7 cellular contexts compared by ENCODE assay signal in genomic region chr6:163406320-163406719, GRCh38.
DNase-seq lines count a peak whose midpoint lies in the region; ATAC-seq and TF ChIP-seq lines count a peak whose summit lies in the region.

No MANE protein-coding gene starts in this region.

- ATAC-seq in GM21447 (IDR thresholded peaks at IDR 0.05; ENCODE audit: unreplicated experiment) = peak; percentile 14

- H3K4me3 ChIP-seq in NB4 (ENCODE audit: low read depth, low read length) (peak overlapping the region; percentile 56), foreskin fibroblast (ENCODE audit: low read depth in 1 of 2, low read length in 2 of 2) (peak overlapping the region; percentile 22 to 57)

- DNase-seq in NB4 (ENCODE audit: low read depth) = no peak
- no peak for DNase-seq in foreskin fibroblast
- no peak for DNase-seq in substantia nigra (lab: John Stamatoyannopoulos, UW)
- no peak for DNase-seq in DMS79 (lab: John Stamatoyannopoulos, UW)
- DNase-seq in NCI-H187 treated with DMSO at 0.1 percent for 48 hours (lab: John Stamatoyannopoulos, UW) = no peak
- DNase-seq in NCI-H774 (lab: John Stamatoyannopoulos, UW) = no peak

- no peak for TF ChIP-seq CTCF in NB4 (IDR thresholded peaks at IDR 0.05; ENCODE audit: low read depth, low read length)
- TF ChIP-seq CTCF in foreskin fibroblast (IDR thresholded peaks at IDR 0.05; ENCODE audit: low read depth, low read length) = no peak

- no peak for TF ChIP-seq POLR2A in NB4 (IDR thresholded peaks at IDR 0.05; ENCODE audit: extremely low read depth, insufficient read length)

- peak overlapping the region; percentile 98 for H3K27ac ChIP-seq in substantia nigra (ENCODE audit: low read depth, low read length, poor library complexity, severe bottlenecking)
